In genomic region chr16:56351481-56351880, GRCh38 we compare ENCODE assay signal across 22 cellular contexts.
A peak's percentile ranks its signal among the peaks of the same experiment; 100 is the strongest.
DNase-seq lines count a peak whose midpoint lies in the region; ATAC-seq and TF ChIP-seq lines count a peak whose summit lies in the region.
"Had no signal": no experiment of that assay in that cellular context is flagged by ENCODE, and none has a peak within 500 bp of the region (broad histone marks: within the 10 kb centered on the region; RNA-seq: fewer than 3 reads in every experiment).

No MANE protein-coding gene starts in this region.

- peak; percentile 6 for DNase-seq in activated T-cell treated with anti-CD3 and anti-CD28 coated beads, Interleukin-2, amount 50 U/mL, for 1 hour
- DNase-seq in activated T-cell treated with anti-CD3 and anti-CD28 coated beads for 4 hours (no peak), CD14-positive monocyte (ENCODE audit: low spot score) (peak; percentile 31), dorsolateral prefrontal cortex (peak in 3 of 10 donors; percentile 13 to 25 (median 24)), spleen (peak; percentile 61), substantia nigra (lab: John Stamatoyannopoulos, UW) (no peak)
- DNase-seq in stimulated activated CD4-positive, alpha-beta T cell treated with anti-CD3 and anti-CD28 coated beads, Interleukin-4, amount 100 ng/mL, for 24 hours = no peak
- DNase-seq: DMS53; GDM1; IMR-90; NCI-H1092 treated with DMSO at 0.1 percent for 48 hours; NCI-H1436 treated with DMSO at 0.1 percent for 48 hours; NCI-H1930; NCI-H345; NCI-H524; NCI-H774; NK-92 treated with Interleukin-12 subunit alpha and Interleukin-12 subunit beta, amount 100 ng/mL, for 24 hours; SJCRH30 had no signal

- peak overlapping the region in 41 of 59 donors; percentile 11 to 78 (median 52) for H3K27ac ChIP-seq in dorsolateral prefrontal cortex
- H3K27ac ChIP-seq in spleen = no peak overlapping the region
- no peak overlapping the region for H3K27ac ChIP-seq in substantia nigra (ENCODE audit: low read depth, low read length, poor library complexity, severe bottlenecking)
- H3K27ac ChIP-seq: C4-2B, KMS-11, SJCRH30 had no signal

- no peaks in the 10 kb centered on the region for H3K9me3 Mint-ChIP-seq in CD14-positive monocyte

- H3K4me3 Mint-ChIP-seq in CD14-positive monocyte = no peak overlapping the region

- WGBS in spleen, 5 donors = 83 to 96% (median 88%) methylated on average over 6 of the region's 6 CpGs

- TF ChIP-seq CTCF in CD14-positive monocyte (IDR thresholded peaks at IDR 0.05) (no peak), dorsolateral prefrontal cortex (IDR thresholded peaks at IDR 0.05 in 54 of 56, conservative IDR thresholded peaks at IDR 0.05 in 2 of 56; ENCODE audit: low read depth in 1 of 56, partially characterized antibody in 56 of 56) (no peak), spleen (IDR thresholded peaks at IDR 0.05 in 8 of 11, conservative IDR thresholded peaks at IDR 0.05 in 3 of 11) (no peak)

- TF ChIP-seq POLR2A in spleen (IDR thresholded peaks at IDR 0.05) = no peak

- H3K27me3 ChIP-seq in dorsolateral prefrontal cortex (no peaks in the 10 kb centered on the region), spleen (replicated peaks in 1 of 7) (no peaks in the 10 kb centered on the region)
- H3K27me3 ChIP-seq: SJCRH30 had no signal

- peaks cover 7% of the 10 kb centered on the region for H3K4me1 Mint-ChIP-seq in CD14-positive monocyte

- no peaks in the 10 kb centered on the region for H3K36me3 Mint-ChIP-seq in CD14-positive monocyte

- H3K4me3 ChIP-seq in dorsolateral prefrontal cortex = no peak overlapping the region
- H3K4me3 ChIP-seq in spleen = no peak overlapping the region
- H3K4me3 ChIP-seq: SJCRH30 had no signal

- H3K4me1 ChIP-seq in spleen = peaks cover 0 to 10% (median 7%) of the 10 kb centered on the region in 6 donors
- H3K4me1 ChIP-seq: SJCRH30 had no signal

- no peaks in the 10 kb centered on the region for H3K9me3 ChIP-seq in spleen
- H3K9me3 ChIP-seq: SJCRH30 had no signal

- intact Hi-C loops in CD14-positive monocyte (cut with micrococcal nuclease) = no loop called here
- intact Hi-C loops in dorsolateral prefrontal cortex (cut with DNase I) = loop anchor here (10.0 kb wide), 2 partner anchors 353 to 407 kb away; no protein-coding TSS in a partner anchor
- intact Hi-C loops in spleen (cut with DNase I; ENCODE audit: low total_unique reads) = loop anchor here (10.0 kb wide), 1 partner anchor 887 kb away; no protein-coding TSS in a partner anchor

- H3K36me3 ChIP-seq in spleen = no peaks in the 10 kb centered on the region
- H3K36me3 ChIP-seq: SJCRH30 had no signal

- no peak overlapping the region for H3K27ac Mint-ChIP-seq in CD14-positive monocyte

- no peak for ATAC-seq in HG03432 (IDR thresholded peaks at IDR 0.05; ENCODE audit: unreplicated experiment)
- ATAC-seq: HCT116 had no signal

- peaks cover 5 to 10% (median 5%) of the 10 kb centered on the region in 3 donors for H3K27me3 Mint-ChIP-seq in CD14-positive monocyte (ENCODE audit: low read depth in 3 of 3)

Comparison
In these comparisons a context has a peak if more than half of its experiments do, and no peak if none do; other contexts are left out.
1. DNase-seq: peak in activated T-cell treated with anti-CD3 and anti-CD28 coated beads, Interleukin-2, amount 50 U/mL, for 1 hour (single experiment), CD14-positive monocyte (single experiment) and spleen (single experiment); none in activated T-cell treated with anti-CD3 and anti-CD28 coated beads for 4 hours (single experiment), substantia nigra (0 of 49) and stimulated activated CD4-positive, alpha-beta T cell treated with anti-CD3 and anti-CD28 coated beads, Interleukin-4, amount 100 ng/mL, for 24 hours (single experiment).
2. H3K27ac ChIP-seq: peak in dorsolateral prefrontal cortex (41 of 59); none in spleen (0 of 8) and substantia nigra (single experiment).
3. intact Hi-C loops: an anchor here in dorsolateral prefrontal cortex (10.0 kb wide) and spleen (10.0 kb wide); none called in CD14-positive monocyte.